20 cellular contexts compared by ENCODE assay signal in genomic region chr17:57561072-57561861, GRCh38.
A peak's percentile ranks its signal among the peaks of the same experiment; 100 is the strongest.
DNase-seq lines count a peak whose midpoint lies in the region; TF ChIP-seq lines count a peak whose summit lies in the region.
"Had no signal": no experiment of that assay in that cellular context is flagged by ENCODE, and none has a peak within 500 bp of the region (broad histone marks: within the 10 kb centered on the region; RNA-seq: fewer than 3 reads in every experiment).

No MANE protein-coding gene starts in this region.

- H3K27ac ChIP-seq in CD8-positive, alpha-beta memory T cell (ENCODE audit: low read depth, low read length): no peak overlapping the region
- H3K27ac ChIP-seq in HEK293 (ENCODE audit: extremely low read depth, low read depth, low read length) (no peak overlapping the region), liver (ENCODE audit: low read depth in 1 of 2, low read length in 2 of 2) (no peak overlapping the region)
- H3K27ac ChIP-seq: esophagus squamous epithelium, left ventricle myocardium inferior, vagina had no signal

- no peaks in the 10 kb centered on the region for H3K9me3 ChIP-seq in CD8-positive, alpha-beta memory T cell (ENCODE audit: low read length)
- H3K9me3 ChIP-seq in HEK293 (ENCODE audit: control insufficient read depth, insufficient read depth, low read depth, low read length) (no peaks in the 10 kb centered on the region), liver (ENCODE audit: control insufficient read depth in 4 of 4, low read length in 3 of 4) (no peaks in the 10 kb centered on the region)
- H3K9me3 ChIP-seq: esophagus squamous epithelium, left ventricle myocardium inferior, vagina had no signal

- POLR2A ChIA-PET in CD8-positive, alpha-beta memory T cell (lab: Charles Lee): interaction anchor here (0.6 kb wide), 1 partner anchor 364 kb away, joined by 3 read pairs; no protein-coding TSS in a partner anchor
- POLR2A ChIA-PET in HEK293 (lab: Yijun Ruan, JAX): no interaction called here

- no peak overlapping the region for H3K9ac ChIP-seq in liver (ENCODE audit: low read depth in 1 of 2, low read length in 2 of 2)

- H3K4me1 Mint-ChIP-seq in CD8-positive, alpha-beta memory T cell: peaks cover 16 to 37% (median 20%) of the 10 kb centered on the region in 3 donors

- H3K9me3 Mint-ChIP-seq in CD8-positive, alpha-beta memory T cell: no peaks in the 10 kb centered on the region
- H3K9me3 Mint-ChIP-seq: CD4-positive, alpha-beta T cell; dendritic cell treated with granulocyte-macrophage colony-stimulating factor and Interleukin-4, amounts not matched to agents 40 ng/mL and 50 ng/mL, for 4 days; naive thymus-derived CD8-positive, alpha-beta T cell had no signal

- TF ChIP-seq CTCF in HEK293 (tag by site-specific recombination; IDR thresholded peaks at IDR 0.05): no peak
- no peak for TF ChIP-seq CTCF in liver (IDR thresholded peaks at IDR 0.05; ENCODE audit: low read depth, low read length, missing input control)
- no peak for TF ChIP-seq CTCF in foreskin fibroblast (IDR thresholded peaks at IDR 0.05; ENCODE audit: low read depth, low read length)

- no peaks in the 10 kb centered on the region for H3K27me3 Mint-ChIP-seq in CD8-positive, alpha-beta memory T cell
- H3K27me3 Mint-ChIP-seq: CD4-positive, alpha-beta T cell; naive thymus-derived CD8-positive, alpha-beta T cell had no signal

- H3K4me3 ChIP-seq in CD8-positive, alpha-beta memory T cell (ENCODE audit: low read length): no peak overlapping the region
- no peak overlapping the region for H3K4me3 ChIP-seq in HEK293 (ENCODE audit: low read depth, low read length)
- no peak overlapping the region for H3K4me3 ChIP-seq in liver (ENCODE audit: low read depth in 1 of 3, low read length in 3 of 3)
- no peak overlapping the region for H3K4me3 ChIP-seq in foreskin fibroblast (ENCODE audit: low read depth in 1 of 2, low read length in 2 of 2)
- H3K4me3 ChIP-seq: esophagus squamous epithelium, left ventricle myocardium inferior, vagina had no signal

- no peaks in the 10 kb centered on the region for H3K27me3 ChIP-seq in CD8-positive, alpha-beta memory T cell (ENCODE audit: insufficient read depth, low read length, poor library complexity, severe bottlenecking)
- H3K27me3 ChIP-seq in liver (ENCODE audit: control insufficient read depth in 4 of 4, insufficient read depth in 4 of 4, low read length in 3 of 4): no peaks in the 10 kb centered on the region
- H3K27me3 ChIP-seq: esophagus squamous epithelium, vagina had no signal

- H3K36me3 ChIP-seq in CD8-positive, alpha-beta memory T cell (ENCODE audit: insufficient read depth, low read length): peaks cover 5% of the 10 kb centered on the region
- H3K36me3 ChIP-seq in HEK293 (ENCODE audit: control insufficient read depth in 2 of 2, insufficient read depth in 1 of 2, low read length in 2 of 2) (no peaks in the 10 kb centered on the region), liver (ENCODE audit: control insufficient read depth in 4 of 4, insufficient read depth in 3 of 4, low read depth in 1 of 4, low read length in 3 of 4) (no peaks in the 10 kb centered on the region)
- H3K36me3 ChIP-seq: esophagus squamous epithelium, vagina had no signal

- H3K4me1 ChIP-seq in CD8-positive, alpha-beta memory T cell (ENCODE audit: insufficient read depth, low read length): no peaks in the 10 kb centered on the region
- peaks cover 5% of the 10 kb centered on the region; the same call in 1 of the 2 replicates for H3K4me1 ChIP-seq in HEK293 (ENCODE audit: control insufficient read depth, insufficient read depth, low read length)
- H3K4me1 ChIP-seq in liver (ENCODE audit: control insufficient read depth in 4 of 4, insufficient read depth in 4 of 4, low read length in 3 of 4): no peaks in the 10 kb centered on the region

- CTCF ChIA-PET in CD8-positive, alpha-beta memory T cell (lab: Charles Lee): no interaction called here
- CTCF ChIA-PET in HEK293 (lab: Yijun Ruan, JAX): interaction anchor here (0.6 to 1.9 kb wide), 2 partner anchors 37 to 321 kb away, joined by 3 to 8 read pairs; no protein-coding TSS in a partner anchor

- H3K27ac Mint-ChIP-seq in CD8-positive, alpha-beta memory T cell: peak overlapping the region in 5 of 8 donors; percentile 39 to 93 (median 66)
- H3K27ac Mint-ChIP-seq: CD4-positive, alpha-beta T cell; dendritic cell treated with granulocyte-macrophage colony-stimulating factor and Interleukin-4, amounts not matched to agents 40 ng/mL and 50 ng/mL, for 4 days had no signal

- H3K36me3 Mint-ChIP-seq in CD8-positive, alpha-beta memory T cell: peaks cover 0 to 31% (median 11%) of the 10 kb centered on the region in 3 donors

- peak overlapping the region in 1 of 7 donors; percentile 35 for H3K4me3 Mint-ChIP-seq in CD8-positive, alpha-beta memory T cell
- H3K4me3 Mint-ChIP-seq: CD4-positive, alpha-beta T cell; dendritic cell treated with granulocyte-macrophage colony-stimulating factor and Interleukin-4, amounts not matched to agents 40 ng/mL and 50 ng/mL, for 4 days; naive thymus-derived CD8-positive, alpha-beta T cell had no signal

- TF ChIP-seq RAD21 in liver (IDR thresholded peaks at IDR 0.05): peak in 1 of 2 donors; percentile 44

- no peak for DNase-seq in CD8-positive, alpha-beta memory T cell
- peak; percentile 52 for DNase-seq in SHP77 treated with DMSO at 0.1 percent for 48 hours (lab: John Stamatoyannopoulos, UW)
- no peak for DNase-seq in stimulated activated CD4-positive, alpha-beta T cell treated with anti-CD3 and anti-CD28 coated beads, Interleukin-2, amount 100 ng/mL, for 24 hours
- no peak for DNase-seq in anterior cingulate cortex (lab: John Stamatoyannopoulos, UW)
- DNase-seq in NCI-H128 (lab: John Stamatoyannopoulos, UW; ENCODE audit: unreplicated experiment): no peak
- DNase-seq in foreskin fibroblast: no peak
- DNase-seq: activated CD4-positive, alpha-beta T cell treated with anti-CD3 and anti-CD28 coated beads for 1 hour; activated T-cell treated with anti-CD3 and anti-CD28 coated beads, Interleukin-2, amount 50 U/mL, for 1 hour; amniotic stem cell; CD4-positive, alpha-beta T cell; esophagus squamous epithelium; left ventricle myocardium inferior; naive thymus-derived CD8-positive, alpha-beta T cell; NCI-H2029 treated with DMSO at 0.1 percent for 48 hours; stimulated activated CD4-positive, alpha-beta T cell treated with anti-CD3 and anti-CD28 coated beads, Interleukin-1b, Interleukin-23, amount 100 ng/mL, for 48 hours; SW 1271 had no signal

- 84% methylated on average over 12 of the region's 12 CpGs for WGBS in liver

TF ChIP-seq in HEK293, 187 proteins besides CTCF, POLR2A, EP300 and RAD21:
- TF ChIP-seq ZNF707 (tag by site-specific recombination; IDR thresholded peaks at IDR 0.05) (no peak), ZNF548 (tag by site-specific recombination; IDR thresholded peaks at IDR 0.05) (no peak), TCF7L2 (IDR thresholded peaks at IDR 0.05; ENCODE audit: borderline replicate concordance, low read depth, low read length) (peak; percentile 42; the same call in 1 of the 2 replicates)

TF ChIP-seq in liver, 16 proteins besides CTCF, POLR2A, EP300 and RAD21:
- TF ChIP-seq ZBTB33 (IDR thresholded peaks at IDR 0.05) (no peak), ATF3 (IDR thresholded peaks at IDR 0.05) (no peak), FOXA2 (IDR thresholded peaks at IDR 0.05) (no peak), YY1 (IDR thresholded peaks at IDR 0.05) (no peak), HNF4G (IDR thresholded peaks at IDR 0.05) (peak; percentile 32), SP1 (IDR thresholded peaks at IDR 0.05) (peak; percentile 87), EGR1 (IDR thresholded peaks at IDR 0.05; ENCODE audit: low read depth in 2 of 2) (no peak), RXRA (IDR thresholded peaks at IDR 0.05) (peak in 1 of 2 donors; percentile 82), NR2F2 (IDR thresholded peaks at IDR 0.05) (no peak), HNF4A (conservative IDR thresholded peaks at IDR 0.05) (peak in 1 of 2 donors; percentile 67), GABPA (IDR thresholded peaks at IDR 0.05 in 1 of 2, conservative IDR thresholded peaks at IDR 0.05 in 1 of 2) (no peak), MAX (IDR thresholded peaks at IDR 0.05) (no peak)
